In genomic region chr22:50516891-50517290, GRCh38 we compare ENCODE assay signal across 29 cellular contexts. TPM values are rescaled to one million over a fixed set of nuclear protein-coding genes. Genes with fewer than 3 reads are reported as not detected.
"Had no signal": no experiment of that assay in that cellular context is flagged by ENCODE, and none has a peak within 500 bp of the region (broad histone marks: within the 10 kb centered on the region; RNA-seq: fewer than 3 reads in every experiment).

No MANE protein-coding gene starts in this region.

- H3K36me3 Mint-ChIP-seq: activated naive CD4-positive, alpha-beta T cell treated with anti-CD3 and anti-CD28 coated beads, Interleukin-2, amount 50 U/mL, for 24 hours had no signal

- ATAC-seq: activated CD8-positive, alpha-beta T cell treated with anti-CD3 and anti-CD28 coated beads, Interleukin-2, amount 10 ng/mL, durations not matched to agents 7 days and 5 days; Panc1 had no signal

- DNase-seq: activated CD4-positive, alpha-beta T cell treated with anti-CD3 and anti-CD28 coated beads for 48 hours; activated CD4-positive, alpha-beta T cell treated with anti-CD3 and anti-CD28 coated beads, Interleukin-2, amount 50 U/mL, for 4 hours; activated CD4-positive, CD25-positive, alpha-beta regulatory T cell treated with anti-CD3 and anti-CD28 coated beads, Interleukin-2, amount 50 U/mL, for 72 hours; activated CD8-positive, alpha-beta T cell treated with anti-CD3 and anti-CD28 coated beads, Interleukin-2, amount 10 ng/mL, durations not matched to agents 7 days and 5 days; activated effector memory CD4-positive, alpha-beta T cell treated with Interleukin-2 at 50 U/mL for 16 hours; activated naive CD4-positive, alpha-beta T cell; activated T-cell treated with anti-CD3 and anti-CD28 coated beads, Interleukin-2, amount 50 U/mL, for 24 hours; amygdala; Karpas-422; MM.1S; NCI-H1105; NCI-H1436; NCI-H1694 treated with DMSO at 0.1 percent for 48 hours; NCI-H2029 treated with DMSO at 0.1 percent for 48 hours; NCI-H345; NCI-H510A; NCI-H526 treated with DMSO at 0.1 percent for 48 hours; NCI-H82; OCI-M1; RPMI8226; SHP77; T-helper 9 cell had no signal

- H3K4me3 Mint-ChIP-seq: activated CD8-positive, alpha-beta T cell treated with anti-CD3 and anti-CD28 coated beads, Interleukin-2, amount 10 ng/mL, durations not matched to agents 7 days and 5 days; activated naive CD4-positive, alpha-beta T cell treated with anti-CD3 and anti-CD28 coated beads, Interleukin-2, amount 50 U/mL, for 24 hours; activated T-cell treated with anti-CD3 and anti-CD28 coated beads, Interleukin-2, amount 50 U/mL, for 24 hours; activated T-helper 1 cell treated with anti-CD3 and anti-CD28 coated beads, Interleukin-12 subunit alpha, Interleukin-12 subunit beta, Interleukin-2, Interleukin-4 antibody, amounts not matched to agents 30 ng/mL and 10 ng/mL and 1 ng/mL, durations not matched to agents 14 hours and 24 hours and 36 hours; brain; T-helper 1 cell treated with Interleukin-12 subunit alpha and Interleukin-12 subunit beta and Interleukin-4 antibody, amounts not matched to agents 30 μg/mL and 1 μg/mL, for 36 hours; WTC11 had no signal

- H3K9me3 Mint-ChIP-seq: activated naive CD4-positive, alpha-beta T cell treated with anti-CD3 and anti-CD28 coated beads, Interleukin-2, amount 50 U/mL, for 24 hours; activated T-cell treated with anti-CD3 and anti-CD28 coated beads, Interleukin-2, amount 50 U/mL, for 24 hours; activated T-helper 1 cell treated with anti-CD3 and anti-CD28 coated beads, Interleukin-12 subunit alpha, Interleukin-12 subunit beta, Interleukin-2, Interleukin-4 antibody, amounts not matched to agents 30 ng/mL and 10 ng/mL and 1 ng/mL, durations not matched to agents 14 hours and 24 hours and 36 hours; brain; T-helper 1 cell treated with Interleukin-12 subunit alpha and Interleukin-12 subunit beta and Interleukin-4 antibody, amounts not matched to agents 30 μg/mL and 1 μg/mL, for 36 hours; WTC11 had no signal

- H3K27ac Mint-ChIP-seq: activated CD8-positive, alpha-beta T cell treated with anti-CD3 and anti-CD28 coated beads, Interleukin-2, amount 10 ng/mL, durations not matched to agents 7 days and 5 days; activated naive CD4-positive, alpha-beta T cell treated with anti-CD3 and anti-CD28 coated beads, Interleukin-2, amount 50 U/mL, for 24 hours; activated T-cell treated with anti-CD3 and anti-CD28 coated beads, Interleukin-2, amount 50 U/mL, for 24 hours; activated T-helper 1 cell treated with anti-CD3 and anti-CD28 coated beads, Interleukin-12 subunit alpha, Interleukin-12 subunit beta, Interleukin-2, Interleukin-4 antibody, amounts not matched to agents 30 ng/mL and 10 ng/mL and 1 ng/mL, durations not matched to agents 14 hours and 24 hours and 36 hours; brain; T-helper 1 cell treated with Interleukin-12 subunit alpha and Interleukin-12 subunit beta and Interleukin-4 antibody, amounts not matched to agents 30 μg/mL and 1 μg/mL, for 36 hours; WTC11 had no signal

- H3K27me3 Mint-ChIP-seq: activated naive CD4-positive, alpha-beta T cell treated with anti-CD3 and anti-CD28 coated beads, Interleukin-2, amount 50 U/mL, for 24 hours; activated T-cell treated with anti-CD3 and anti-CD28 coated beads, Interleukin-2, amount 50 U/mL, for 24 hours had no signal

- FAIRE-seq: astrocyte had no signal

- H3K4me1 Mint-ChIP-seq: WTC11 had no signal

RNA-seq across cellular contexts. Expression of gene SCO2, which starts 8.5 kb away (rescaled TPM):
- total RNA-seq: WTC11 had no signal

RNA-seq across cellular contexts. Expression of gene KLHDC7B, which starts 28.8 kb away (rescaled TPM):
- total RNA-seq: WTC11 had no signal
